ENCODE assay signal across 15 cellular contexts in the genomic region with DNA sequence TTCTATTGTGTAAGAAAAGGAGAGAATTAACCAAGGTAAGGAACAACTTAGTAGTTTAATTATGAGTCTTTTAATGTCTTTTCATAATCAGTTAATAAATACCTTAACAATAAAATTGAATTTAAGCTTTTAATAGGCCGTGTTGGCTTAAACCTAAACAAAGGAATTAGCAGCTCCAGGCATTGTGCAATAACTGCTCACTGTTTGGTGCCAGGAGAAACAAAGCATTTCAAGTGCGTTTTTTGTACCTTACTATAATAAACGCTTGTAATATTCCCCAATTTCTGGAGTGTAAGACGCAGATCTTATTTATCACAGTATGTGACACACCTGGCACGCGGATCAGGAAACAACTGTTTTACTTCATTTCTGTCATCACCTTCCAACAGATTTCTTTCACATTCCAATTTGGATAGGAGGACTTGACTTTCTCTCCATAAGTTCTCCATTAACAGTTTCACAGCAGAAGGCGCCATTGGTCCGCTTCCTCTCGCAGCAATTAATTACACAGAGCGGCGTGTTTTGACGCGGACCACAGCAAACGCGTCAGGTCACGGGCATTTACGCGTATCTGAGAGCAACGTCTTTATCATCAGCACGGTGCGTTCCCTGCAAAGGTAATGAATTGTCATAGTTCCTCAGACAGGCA.
DNase-seq lines count a peak whose midpoint lies in the region; ATAC-seq and TF ChIP-seq lines count a peak whose summit lies in the region.
"Had no signal": no experiment of that assay in that cellular context is flagged by ENCODE, and none has a peak within 500 bp of the region (broad histone marks: within the 10 kb centered on the region; RNA-seq: fewer than 3 reads in every experiment).

No MANE protein-coding gene starts in this region.

- H3K4me1 ChIP-seq in A673 (ENCODE audit: insufficient read depth, low read length, poor library complexity, severe bottlenecking) = peaks cover 20% of the 10 kb centered on the region
- H3K4me1 ChIP-seq: Peyer's patch had no signal

- H3K27ac ChIP-seq in A673 (ENCODE audit: low read depth, low read length, poor library complexity, severe bottlenecking) = no peak overlapping the region
- no peak overlapping the region for H3K27ac ChIP-seq in dorsolateral prefrontal cortex
- H3K27ac ChIP-seq in neural cell (ENCODE audit: low read length) = no peak overlapping the region
- H3K27ac ChIP-seq: Peyer's patch had no signal

- H3K4me3 ChIP-seq in A673 (ENCODE audit: low read depth, low read length, poor library complexity, severe bottlenecking) (peak overlapping the region; percentile 37), dorsolateral prefrontal cortex (peak overlapping the region in 30 of 59 donors; percentile 4 to 47 (median 28)), neural cell (ENCODE audit: low read length) (peak overlapping the region; percentile 56)
- H3K4me3 ChIP-seq: Peyer's patch had no signal

- peak; percentile 57 for DNase-seq in A673 (ENCODE audit: low spot score)
- DNase-seq in NCI-H1105 (lab: John Stamatoyannopoulos, UW) = peak; percentile 26
- DNase-seq in dorsolateral prefrontal cortex = no peak
- DNase-seq in activated effector memory CD4-positive, alpha-beta T cell treated with Interleukin-2 at 50 U/mL for 16 hours = no peak
- no peak for DNase-seq in MV-4-11 (lab: John Stamatoyannopoulos, UW)
- DNase-seq: foreskin melanocyte, GDM1, Kasumi-1, NCI-H2171, Peyer's patch, T-helper 9 cell had no signal

- H3K4me2 ChIP-seq in neural cell (ENCODE audit: low read length) = no peak overlapping the region

- CTCF ChIA-PET in A673 (lab: Charles Lee) = no interaction called here

- no TSS peak for BruUV-seq in A673 (replicated peaks; lab: Mats Ljungman, UMichigan)

- no peaks in the 10 kb centered on the region for H3K27me3 ChIP-seq in A673 (replicated peaks; ENCODE audit: insufficient read depth, low read depth, low read length, poor library complexity)
- H3K27me3 ChIP-seq in dorsolateral prefrontal cortex = peaks cover 0 to 52% (median 15%) of the 10 kb centered on the region in 45 donors
- H3K27me3 ChIP-seq in neural cell (ENCODE audit: insufficient read depth, low read depth, low read length) = no peaks in the 10 kb centered on the region
- H3K27me3 ChIP-seq: Peyer's patch had no signal

- no peaks in the 10 kb centered on the region for H3K9me2 ChIP-seq in neural cell (ENCODE audit: insufficient read depth, low read length)

- no peak for TF ChIP-seq CTCF in A673 (conservative IDR thresholded peaks at IDR 0.05; ENCODE audit: low read depth, low read length)
- TF ChIP-seq CTCF in dorsolateral prefrontal cortex (IDR thresholded peaks at IDR 0.05 in 54 of 56, conservative IDR thresholded peaks at IDR 0.05 in 2 of 56; ENCODE audit: low read depth in 1 of 56, partially characterized antibody in 56 of 56) = no peak
- no peak for TF ChIP-seq CTCF in neural cell (IDR thresholded peaks at IDR 0.05; ENCODE audit: poor library complexity, severe bottlenecking)

- H4K20me1 ChIP-seq in neural cell (ENCODE audit: insufficient read depth) = no peaks in the 10 kb centered on the region

- H3K9ac ChIP-seq in neural cell (ENCODE audit: low read length) = no peak overlapping the region

- intact Hi-C loops in A673 (cut with micrococcal nuclease; ENCODE audit: unreplicated experiment) = no loop called here
- intact Hi-C loops in dorsolateral prefrontal cortex (cut with DNase I) = no loop called here

- ATAC-seq in GM21619 (IDR thresholded peaks at IDR 0.05; ENCODE audit: unreplicated experiment) (no peak), GM21526 (IDR thresholded peaks at IDR 0.05; ENCODE audit: low FRiP score, unreplicated experiment) (no peak)
- ATAC-seq: natural killer cell treated with Interleukin-12 subunit alpha and Interleukin-12 subunit beta and Interleukin-15 and Interleukin-18, amount 100 ng/mL, for 72 hours had no signal

- H3K36me3 ChIP-seq in A673 (ENCODE audit: insufficient read depth, low read length, poor library complexity, severe bottlenecking) (no peaks in the 10 kb centered on the region), neural cell (ENCODE audit: insufficient read depth, low read length) (no peaks in the 10 kb centered on the region)
- H3K36me3 ChIP-seq: Peyer's patch had no signal

- POLR2A ChIA-PET in A673 (lab: Charles Lee; ENCODE audit: low non-redundant PET) = no interaction called here

- no peaks in the 10 kb centered on the region for H3K79me2 ChIP-seq in neural cell (replicated peaks; ENCODE audit: insufficient read depth, low read length)

- TF ChIP-seq RAD21 in neural cell (conservative IDR thresholded peaks at IDR 0.05) = no peak

- peaks cover 9% of the 10 kb centered on the region for H3F3A ChIP-seq in neural cell (ENCODE audit: insufficient read depth, low read length, poor library complexity, severe bottlenecking)

- H3K9me3 ChIP-seq in A673 (ENCODE audit: low read depth, low read length, poor library complexity, severe bottlenecking) = no peaks in the 10 kb centered on the region
- no peaks in the 10 kb centered on the region for H3K9me3 ChIP-seq in neural cell (ENCODE audit: low read length)
- H3K9me3 ChIP-seq: Peyer's patch had no signal

- H2AFZ ChIP-seq in neural cell (ENCODE audit: low read depth, low read length) = no peak overlapping the region

- peak; percentile 91 for TF ChIP-seq EP300 in neural cell (conservative IDR thresholded peaks at IDR 0.05; ENCODE audit: poor library complexity, severe bottlenecking)

TF ChIP-seq in neural cell, 6 proteins besides CTCF, POLR2A, EP300 and RAD21:
- peak; percentile 74 for TF ChIP-seq POLR2AphosphoS5 (IDR thresholded peaks at IDR 0.05)
- TF ChIP-seq SMC3 (conservative IDR thresholded peaks at IDR 0.05; ENCODE audit: poor library complexity) = no peak

Comparison
In these comparisons a context has a peak if more than half of its experiments do, and no peak if none do; other contexts are left out.
1. DNase-seq: peak in A673 (single experiment) and NCI-H1105 (single experiment); none in dorsolateral prefrontal cortex (0 of 10), activated effector memory CD4-positive, alpha-beta T cell treated with Interleukin-2 at 50 U/mL for 16 hours (single experiment) and MV-4-11 (single experiment).
2. Peak in every context shown above with its lines, with median percentiles within 50 percentile points of each other: H3K4me3 ChIP-seq.